6 cellular contexts compared by ENCODE assay signal in the genomic region with DNA sequence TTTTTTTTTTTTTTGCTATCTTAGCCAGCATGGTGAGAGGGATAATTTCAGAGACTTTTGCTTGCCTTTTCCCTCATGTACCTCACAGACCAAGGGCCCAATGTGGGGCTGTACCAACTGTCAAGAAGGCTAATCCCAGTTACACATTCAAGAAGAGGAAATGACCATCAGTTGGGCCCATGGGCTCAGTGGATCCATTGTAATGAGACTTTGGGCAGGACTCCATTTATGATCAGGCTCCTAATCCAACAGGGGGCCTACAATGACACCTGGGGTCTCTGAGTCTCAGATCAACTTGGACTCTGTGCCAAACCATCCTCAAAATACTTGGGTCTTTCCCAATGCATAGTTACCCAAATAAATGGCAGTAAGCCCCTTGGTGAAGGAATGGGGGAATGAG.
"Had no signal": no experiment of that assay in that cellular context is flagged by ENCODE, and none has a peak within 500 bp of the region (broad histone marks: within the 10 kb centered on the region; RNA-seq: fewer than 3 reads in every experiment).

No MANE protein-coding gene starts in this region.

- H3K27ac Mint-ChIP-seq: GM23338, HFFc6 had no signal

- H3K4me2 ChIP-seq: GM23338 had no signal

- H2AFZ ChIP-seq: GM23338 had no signal

- H3K4me1 ChIP-seq: HAP-1 had no signal

- DNase-seq: HFFc6, IMR-90 had no signal

- H3K4me1 Mint-ChIP-seq: GM23338 had no signal

- ATAC-seq: GM23338, HCT116, K562 had no signal

- H3K4me3 ChIP-seq: GM23338, HAP-1, K562 had no signal

- H3K4me3 Mint-ChIP-seq: GM23338, HFFc6 had no signal

- H3K9me3 ChIP-seq: HAP-1 had no signal

- H3K9me3 Mint-ChIP-seq: HFFc6 had no signal

- H3K36me3 ChIP-seq: HAP-1 had no signal
